ENCODE assay signal across 1 cellular context in genomic region chr11:102611291-102611690, GRCh38.
TF ChIP-seq lines count a peak whose summit lies in the region.

No MANE protein-coding gene starts in this region.

TF ChIP-seq in A549, 52 proteins besides CTCF, POLR2A, EP300 and RAD21 (continued from another document):
- TF ChIP-seq, protein P1, sequence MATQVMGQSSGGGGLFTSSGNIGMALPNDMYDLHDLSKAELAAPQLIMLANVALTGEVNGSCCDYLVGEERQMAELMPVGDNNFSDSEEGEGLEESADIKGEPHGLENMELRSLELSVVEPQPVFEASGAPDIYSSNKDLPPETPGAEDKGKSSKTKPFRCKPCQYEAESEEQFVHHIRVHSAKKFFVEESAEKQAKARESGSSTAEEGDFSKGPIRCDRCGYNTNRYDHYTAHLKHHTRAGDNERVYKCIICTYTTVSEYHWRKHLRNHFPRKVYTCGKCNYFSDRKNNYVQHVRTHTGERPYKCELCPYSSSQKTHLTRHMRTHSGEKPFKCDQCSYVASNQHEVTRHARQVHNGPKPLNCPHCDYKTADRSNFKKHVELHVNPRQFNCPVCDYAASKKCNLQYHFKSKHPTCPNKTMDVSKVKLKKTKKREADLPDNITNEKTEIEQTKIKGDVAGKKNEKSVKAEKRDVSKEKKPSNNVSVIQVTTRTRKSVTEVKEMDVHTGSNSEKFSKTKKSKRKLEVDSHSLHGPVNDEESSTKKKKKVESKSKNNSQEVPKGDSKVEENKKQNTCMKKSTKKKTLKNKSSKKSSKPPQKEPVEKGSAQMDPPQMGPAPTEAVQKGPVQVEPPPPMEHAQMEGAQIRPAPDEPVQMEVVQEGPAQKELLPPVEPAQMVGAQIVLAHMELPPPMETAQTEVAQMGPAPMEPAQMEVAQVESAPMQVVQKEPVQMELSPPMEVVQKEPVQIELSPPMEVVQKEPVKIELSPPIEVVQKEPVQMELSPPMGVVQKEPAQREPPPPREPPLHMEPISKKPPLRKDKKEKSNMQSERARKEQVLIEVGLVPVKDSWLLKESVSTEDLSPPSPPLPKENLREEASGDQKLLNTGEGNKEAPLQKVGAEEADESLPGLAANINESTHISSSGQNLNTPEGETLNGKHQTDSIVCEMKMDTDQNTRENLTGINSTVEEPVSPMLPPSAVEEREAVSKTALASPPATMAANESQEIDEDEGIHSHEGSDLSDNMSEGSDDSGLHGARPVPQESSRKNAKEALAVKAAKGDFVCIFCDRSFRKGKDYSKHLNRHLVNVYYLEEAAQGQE (IDR thresholded peaks at IDR 0.05), result no peak
- TF ChIP-seq MAX (IDR thresholded peaks at IDR 0.05) (no peak), ZSCAN20 (CRISPR knock-in tag; IDR thresholded peaks at IDR 0.05) (no peak), RARB (CRISPR knock-in tag; IDR thresholded peaks at IDR 0.05) (no peak), RFX5 (IDR thresholded peaks at IDR 0.05) (no peak), POLR2AphosphoS2 (conservative IDR thresholded peaks at IDR 0.05; ENCODE audit: low read length) (no peak), FOXS1 (CRISPR knock-in tag; IDR thresholded peaks at IDR 0.05) (no peak), GATA3 (IDR thresholded peaks at IDR 0.05; ENCODE audit: borderline replicate concordance) (no peak), SREBF2 (IDR thresholded peaks at IDR 0.05) (no peak)
- TF ChIP-seq, protein P2, sequence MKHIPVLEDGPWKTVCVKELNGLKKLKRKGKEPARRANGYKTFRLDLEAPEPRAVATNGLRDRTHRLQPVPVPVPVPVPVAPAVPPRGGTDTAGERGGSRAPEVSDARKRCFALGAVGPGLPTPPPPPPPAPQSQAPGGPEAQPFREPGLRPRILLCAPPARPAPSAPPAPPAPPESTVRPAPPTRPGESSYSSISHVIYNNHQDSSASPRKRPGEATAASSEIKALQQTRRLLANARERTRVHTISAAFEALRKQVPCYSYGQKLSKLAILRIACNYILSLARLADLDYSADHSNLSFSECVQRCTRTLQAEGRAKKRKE (CRISPR knock-in tag; IDR thresholded peaks at IDR 0.05; ENCODE audit: low read depth), result no peak
- TF ChIP-seq, protein P3, sequence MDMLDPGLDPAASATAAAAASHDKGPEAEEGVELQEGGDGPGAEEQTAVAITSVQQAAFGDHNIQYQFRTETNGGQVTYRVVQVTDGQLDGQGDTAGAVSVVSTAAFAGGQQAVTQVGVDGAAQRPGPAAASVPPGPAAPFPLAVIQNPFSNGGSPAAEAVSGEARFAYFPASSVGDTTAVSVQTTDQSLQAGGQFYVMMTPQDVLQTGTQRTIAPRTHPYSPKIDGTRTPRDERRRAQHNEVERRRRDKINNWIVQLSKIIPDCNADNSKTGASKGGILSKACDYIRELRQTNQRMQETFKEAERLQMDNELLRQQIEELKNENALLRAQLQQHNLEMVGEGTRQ (IDR thresholded peaks at IDR 0.05), result no peak
